Comparison of ENCODE assay signal across 8 cellular contexts in the genomic region with DNA sequence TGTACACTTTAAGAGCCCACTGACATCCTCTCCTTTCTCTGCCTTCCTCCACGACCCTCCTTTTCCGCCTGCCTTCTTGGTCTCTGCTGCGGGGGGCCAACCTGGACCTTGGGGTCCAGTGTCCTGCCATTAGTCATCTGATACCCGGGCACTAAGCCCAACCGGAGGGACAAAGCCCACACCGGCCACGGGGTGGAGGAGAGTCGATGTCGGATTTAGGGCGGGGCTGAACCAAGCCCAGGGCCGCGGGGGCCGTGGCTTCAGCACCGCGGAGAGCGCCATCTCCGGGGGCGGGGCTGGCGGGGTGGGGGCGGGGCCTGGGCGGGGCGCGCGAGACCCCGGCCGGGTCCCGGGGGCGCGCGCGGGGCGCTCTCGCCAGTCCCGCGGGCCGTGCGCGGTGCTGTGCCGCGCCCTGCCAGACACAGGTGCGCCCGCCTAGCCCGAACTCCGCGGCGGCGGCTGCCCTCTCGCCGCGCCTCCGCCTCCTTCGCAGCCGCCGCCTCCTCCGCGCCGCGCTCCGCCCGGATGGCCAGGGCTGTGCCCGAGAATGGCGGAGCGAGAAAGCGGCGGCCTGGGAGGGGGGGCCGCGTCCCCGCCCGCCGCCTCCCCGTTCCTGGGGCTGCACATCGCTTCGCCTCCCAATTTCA. TPM values are rescaled to one million over a fixed set of nuclear protein-coding genes. Genes with fewer than 3 reads are reported as not detected.
DNase-seq lines count a peak whose midpoint lies in the region; ATAC-seq and TF ChIP-seq lines count a peak whose summit lies in the region.

A gene (plus strand): TSS at position 378 of the 647 bp plus-strand sequence. CDS start 170 bp downstream, at position 548.

- TF ChIP-seq POLR2A in ovary (IDR thresholded peaks at IDR 0.05) = no peak
- no peak for TF ChIP-seq POLR2A in vagina (IDR thresholded peaks at IDR 0.05)

- H3K4me3 ChIP-seq in A673 (ENCODE audit: low read depth, low read length, poor library complexity, severe bottlenecking) (peak within 1 kb of the TSS; percentile 58), ovary (peak within 1 kb of the TSS; percentile 39), vagina (peak within 1 kb of the TSS; percentile 46 to 51)

- no peaks in the 10 kb centered on the region for H3K9me3 ChIP-seq in A673 (ENCODE audit: low read depth, low read length, poor library complexity, severe bottlenecking)
- no peaks in the 10 kb centered on the region for H3K9me3 ChIP-seq in ovary
- H3K9me3 ChIP-seq in vagina = no peaks in the 10 kb centered on the region

- TF ChIP-seq EP300 in ovary (IDR thresholded peaks at IDR 0.05) = no peak

- H3K4me3 Mint-ChIP-seq in glutamatergic neuron (ENCODE audit: unreplicated experiment) = peak within 1 kb of the TSS; percentile 90

- 1 to 7% (median 3%) methylated on average over 15 to 73 of the region's 73 CpGs for WGBS in ovary, 3 donors

- intact Hi-C loops in A673 (cut with micrococcal nuclease; ENCODE audit: unreplicated experiment) = loop anchor here (10.0 kb wide), 1 partner anchor 429 kb away; no protein-coding TSS in a partner anchor
- intact Hi-C loops in ovary (cut with DNase I) = no loop called here
- intact Hi-C loops in vagina (cut with DNase I) = no loop called here

- BruUV-seq in A673 (replicated peaks; lab: Mats Ljungman, UMichigan) = no TSS peak

- DNase-seq in A673 (ENCODE audit: low spot score) = peak; percentile 75
- no peak for DNase-seq in HT1080 (ENCODE audit: low read depth)
- peak; percentile 23 for DNase-seq in RPMI7951 (ENCODE audit: low read depth)
- DNase-seq in activated gamma-delta T cell treated with Interleukin-2 at 50 U/mL for 16 hours = peak; percentile 46
- DNase-seq in glutamatergic neuron = peak; percentile 78
- peak in 4 of 5 donors; percentile 43 to 73 (median 70) for DNase-seq in ovary
- no peak for DNase-seq in vagina (ENCODE audit: extremely low spot score in 2 of 2)

- peak; percentile 59 for ATAC-seq in GM18907 (IDR thresholded peaks at IDR 0.05; ENCODE audit: unreplicated experiment)

- H3K27ac Mint-ChIP-seq in glutamatergic neuron (ENCODE audit: unreplicated experiment) = peak within 1 kb of the TSS; percentile 93

- no peaks in the 10 kb centered on the region for H3K36me3 Mint-ChIP-seq in glutamatergic neuron (ENCODE audit: unreplicated experiment)

- peaks cover 25% of the 10 kb centered on the region for H3K9me3 Mint-ChIP-seq in glutamatergic neuron (ENCODE audit: unreplicated experiment)

- H3K4me1 Mint-ChIP-seq in glutamatergic neuron (ENCODE audit: low read depth, unreplicated experiment) = peaks cover 44% of the 10 kb centered on the region

- CTCF ChIA-PET in A673 (lab: Charles Lee) = no interaction called here

- H3K36me3 ChIP-seq in A673 (ENCODE audit: insufficient read depth, low read length, poor library complexity, severe bottlenecking) (peaks cover 14% of the 10 kb centered on the region), ovary (no peaks in the 10 kb centered on the region), vagina (peaks cover 0 to 20% of the 10 kb centered on the region in 2 donors)

- POLR2A ChIA-PET in A673 (lab: Charles Lee; ENCODE audit: low non-redundant PET) = no interaction called here

- H3K4me1 ChIP-seq in A673 (ENCODE audit: insufficient read depth, low read length, poor library complexity, severe bottlenecking) (peaks cover 15% of the 10 kb centered on the region), ovary (ENCODE audit: insufficient read depth) (peaks cover 1% of the 10 kb centered on the region), vagina (peaks cover 8% of the 10 kb centered on the region)

- H3K27ac ChIP-seq in A673 (ENCODE audit: low read depth, low read length, poor library complexity, severe bottlenecking) (no peak within 1 kb of the TSS), ovary (no peak within 1 kb of the TSS), vagina (no peak within 1 kb of the TSS)

- H3K27me3 Mint-ChIP-seq in glutamatergic neuron (ENCODE audit: unreplicated experiment) = peaks cover 26% of the 10 kb centered on the region

- H3K27me3 ChIP-seq in A673 (replicated peaks; ENCODE audit: insufficient read depth, low read depth, low read length, poor library complexity) (no peaks in the 10 kb centered on the region), ovary (no peaks in the 10 kb centered on the region), vagina (no peaks in the 10 kb centered on the region)

- 0 out of 2 replicates have a peak, but pooled peaks have one; percentile 12 for TF ChIP-seq CTCF in A673 (conservative IDR thresholded peaks at IDR 0.05; ENCODE audit: low read depth, low read length)
- no peak for TF ChIP-seq CTCF in glutamatergic neuron (IDR thresholded peaks at IDR 0.05; ENCODE audit: partially characterized antibody, unreplicated experiment)
- no peak for TF ChIP-seq CTCF in ovary (IDR thresholded peaks at IDR 0.05)
- TF ChIP-seq CTCF in vagina (IDR thresholded peaks at IDR 0.05) = no peak

RNA-seq across cellular contexts. Expression of the gene that starts here (rescaled TPM):
- total RNA-seq in A673 (2021) (46.0 and 46.2 TPM in 2 replicates), glutamatergic neuron (ENCODE audit: unreplicated experiment) (299 TPM), ovary (10 to 100 TPM in 6 of 7 donors, 1 to 10 TPM in 1; 9.9 to 24.1 (median 15.2) TPM), vagina (7.1 TPM)
- 21.2 and 24.0 TPM in 2 replicates for total RNA-seq in HT1080 (2014; rRNA removed; shearing (Covaris generic))
- polyA plus RNA-seq in HT1080 (2015; cell fraction: cytosol; rRNA removed) = 7.6 and 8.3 TPM in 2 replicates
- polyA plus RNA-seq in HT1080 (2015; cell fraction: nucleus; rRNA removed) = 3.5 and 4.9 TPM in 2 replicates
- total RNA-seq in RPMI7951 (2014; rRNA removed; shearing (Covaris generic)) = 2.5 and 3.0 TPM in 2 replicates
- polyA plus RNA-seq in ovary = 1 to 10 TPM; 3.7 to 8.0 TPM

Comparison
In these comparisons a context has a peak if more than half of its experiments do, and no peak if none do; other contexts are left out.
1. DNase-seq: peak in A673 (single experiment), RPMI7951 (single experiment), activated gamma-delta T cell treated with Interleukin-2 at 50 U/mL for 16 hours (single experiment), glutamatergic neuron (single experiment) and ovary (4 of 5); none in HT1080 (single experiment) and vagina (0 of 2).
2. Peak in every context shown above with its lines, with median percentiles within 50 percentile points of each other: H3K4me3 ChIP-seq.